9 cellular contexts compared by ENCODE assay signal in the genomic region with DNA sequence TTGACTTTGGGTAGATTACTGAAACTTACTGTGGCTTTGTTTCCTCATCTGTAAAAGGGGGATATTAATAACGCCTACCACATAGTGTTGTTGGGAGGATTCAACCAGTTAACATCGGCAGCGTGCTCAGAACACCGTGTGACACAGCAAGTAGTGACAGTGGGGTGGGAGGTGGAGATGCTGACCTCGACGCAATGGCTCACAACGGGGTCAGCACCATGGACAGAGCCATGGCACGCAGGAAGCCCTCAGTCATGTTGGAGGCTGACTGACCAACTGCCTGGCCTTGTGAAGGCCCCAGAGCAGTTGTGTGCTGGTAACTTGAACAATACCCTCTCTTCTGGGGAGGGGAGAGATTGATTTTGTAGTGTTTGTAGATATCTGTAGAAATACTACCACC.
A peak's percentile ranks its signal among the peaks of the same experiment; 100 is the strongest.
DNase-seq lines count a peak whose midpoint lies in the region; ATAC-seq, FAIRE-seq and TF ChIP-seq lines count a peak whose summit lies in the region.
"Had no signal": no experiment of that assay in that cellular context is flagged by ENCODE, and none has a peak within 500 bp of the region (broad histone marks: within the 10 kb centered on the region; RNA-seq: fewer than 3 reads in every experiment).

No MANE protein-coding gene starts in this region.

- H3K4me3 Mint-ChIP-seq in activated CD8-positive, alpha-beta T cell treated with anti-CD3 and anti-CD28 coated beads, Interleukin-2, amount 10 ng/mL, durations not matched to agents 7 days and 5 days: no peak overlapping the region

- H3K27ac ChIP-seq in DND-41 (ENCODE audit: low read length): no peak overlapping the region
- H3K27ac ChIP-seq: neutrophil had no signal

- H3K4me1 Mint-ChIP-seq in activated CD8-positive, alpha-beta T cell treated with anti-CD3 and anti-CD28 coated beads, Interleukin-2, amount 10 ng/mL, durations not matched to agents 7 days and 5 days (ENCODE audit: low read depth): no peaks in the 10 kb centered on the region

- DNase-seq in DND-41: peak; percentile 51
- DNase-seq in HTR-8/SVneo (ENCODE audit: insufficient read length, low spot score): peak; percentile 31
- DNase-seq in activated CD8-positive, alpha-beta T cell treated with anti-CD3 and anti-CD28 coated beads, Interleukin-2, amount 10 ng/mL, durations not matched to agents 7 days and 5 days: peak; percentile 60
- DNase-seq in islet precursor cell: peak; percentile 85
- DNase-seq in effector CD4-positive, alpha-beta T cell: no peak
- DNase-seq in GOT3 (lab: John Stamatoyannopoulos, UW): no peak
- no peak for DNase-seq in NCI-H1417 (lab: John Stamatoyannopoulos, UW)

- no peaks in the 10 kb centered on the region for H3K4me1 ChIP-seq in DND-41 (ENCODE audit: insufficient read depth, low read length)

- no peaks in the 10 kb centered on the region for H3K27me3 ChIP-seq in DND-41 (ENCODE audit: insufficient read depth, low read length, poor library complexity)
- H3K27me3 ChIP-seq: neutrophil had no signal

- H3K9ac ChIP-seq in DND-41 (ENCODE audit: low read depth, low read length): no peak overlapping the region

- POLR2A ChIA-PET in activated CD8-positive, alpha-beta T cell treated with anti-CD3 and anti-CD28 coated beads, Interleukin-2, amount 10 ng/mL, durations not matched to agents 7 days and 5 days (lab: Charles Lee): no interaction called here

- H3K4me3 ChIP-seq in DND-41 (ENCODE audit: low read depth in 1 of 2, low read length in 2 of 2): no peak overlapping the region

- no peaks in the 10 kb centered on the region for H3K36me3 ChIP-seq in DND-41 (ENCODE audit: insufficient read depth, low read length)
- H3K36me3 ChIP-seq: neutrophil had no signal

- ATAC-seq in DND-41 (ENCODE audit: insufficient read depth, low read depth): 0 out of 3 replicates have a peak, but pooled peaks have one; percentile 55
- peak; percentile 51 for ATAC-seq in activated CD8-positive, alpha-beta T cell treated with anti-CD3 and anti-CD28 coated beads, Interleukin-2, amount 10 ng/mL, durations not matched to agents 7 days and 5 days
- no peak for ATAC-seq in GM18868 (IDR thresholded peaks at IDR 0.05; ENCODE audit: unreplicated experiment)

- peaks cover 25% of the 10 kb centered on the region for H4K20me1 ChIP-seq in DND-41 (ENCODE audit: insufficient read depth, low read length)

- no peaks in the 10 kb centered on the region for H3K9me3 ChIP-seq in DND-41 (ENCODE audit: insufficient read depth, low read length, severe bottlenecking)
- H3K9me3 ChIP-seq: neutrophil had no signal

- H3K9me3 Mint-ChIP-seq in activated CD8-positive, alpha-beta T cell treated with anti-CD3 and anti-CD28 coated beads, Interleukin-2, amount 10 ng/mL, durations not matched to agents 7 days and 5 days (ENCODE audit: insufficient read depth): no peaks in the 10 kb centered on the region

- H3K27me3 Mint-ChIP-seq in activated CD8-positive, alpha-beta T cell treated with anti-CD3 and anti-CD28 coated beads, Interleukin-2, amount 10 ng/mL, durations not matched to agents 7 days and 5 days (ENCODE audit: low read depth): no peaks in the 10 kb centered on the region

- no peak for TF ChIP-seq CTCF in DND-41 (IDR thresholded peaks at IDR 0.05; ENCODE audit: borderline replicate concordance, extremely low read depth, low read length, poor library complexity, severe bottlenecking)

- FAIRE-seq in HTR-8/SVneo (lab: Jason Lieb, UNC): peak; percentile 86

- no peak overlapping the region for H3K27ac Mint-ChIP-seq in activated CD8-positive, alpha-beta T cell treated with anti-CD3 and anti-CD28 coated beads, Interleukin-2, amount 10 ng/mL, durations not matched to agents 7 days and 5 days

- no peaks in the 10 kb centered on the region for H3K36me3 Mint-ChIP-seq in activated CD8-positive, alpha-beta T cell treated with anti-CD3 and anti-CD28 coated beads, Interleukin-2, amount 10 ng/mL, durations not matched to agents 7 days and 5 days (ENCODE audit: low read depth)

- no peak overlapping the region for H2AFZ ChIP-seq in DND-41 (ENCODE audit: low read depth, low read length)

- H3K4me2 ChIP-seq in DND-41 (ENCODE audit: insufficient read depth, low read length): no peak overlapping the region

- H3K79me2 ChIP-seq in DND-41 (ENCODE audit: insufficient read depth, low read length): no peaks in the 10 kb centered on the region

- CTCF ChIA-PET in activated CD8-positive, alpha-beta T cell treated with anti-CD3 and anti-CD28 coated beads, Interleukin-2, amount 10 ng/mL, durations not matched to agents 7 days and 5 days (lab: Charles Lee): no interaction called here

Comparison
In these comparisons a context has a peak if more than half of its experiments do, and no peak if none do; other contexts are left out.
1. DNase-seq: peak in DND-41 (single experiment), HTR-8/SVneo (single experiment), activated CD8-positive, alpha-beta T cell treated with anti-CD3 and anti-CD28 coated beads, Interleukin-2, amount 10 ng/mL, durations not matched to agents 7 days and 5 days (single experiment) and islet precursor cell (single experiment); none in effector CD4-positive, alpha-beta T cell (single experiment), GOT3 (single experiment) and NCI-H1417 (0 of 3).